ENCODE assay signal across 1 cellular context in the genomic region with DNA sequence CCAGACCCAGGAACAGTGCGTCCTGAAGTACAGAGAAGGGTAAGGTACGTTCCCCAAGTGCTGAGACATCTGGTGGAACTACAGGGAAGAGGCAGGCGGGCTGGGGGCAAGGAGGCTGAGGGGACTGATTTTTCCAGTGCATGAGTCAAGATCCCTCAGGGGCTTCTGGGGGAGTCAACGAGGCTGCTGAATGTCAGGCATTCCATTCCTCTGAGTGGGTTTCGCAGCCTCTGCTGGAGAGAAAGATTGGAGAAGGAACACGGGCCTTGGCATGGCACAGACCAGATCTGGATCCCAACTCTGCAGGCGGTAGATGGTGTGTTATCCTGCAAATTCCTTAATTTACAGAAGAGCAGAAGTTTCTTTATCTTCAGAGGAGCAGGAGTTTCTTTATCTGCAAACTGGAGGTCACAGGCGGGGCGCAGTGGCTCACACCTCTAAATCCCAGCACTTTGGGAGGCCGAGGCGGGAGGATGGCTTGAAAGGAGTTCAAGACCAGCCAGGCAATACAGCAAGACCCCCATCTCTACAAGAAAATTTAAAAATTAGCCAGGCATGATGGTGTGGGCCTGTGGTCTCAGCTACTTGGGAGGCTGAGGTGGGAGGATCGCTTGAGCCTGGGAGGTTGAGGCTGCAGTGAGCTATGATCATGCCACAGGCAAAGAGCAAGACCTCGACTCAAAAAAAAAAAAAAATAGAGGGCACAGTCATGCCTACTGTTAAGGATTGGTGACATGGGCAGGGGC.
TF ChIP-seq lines count a peak whose summit lies in the region.

No MANE protein-coding gene starts in this region.

TF ChIP-seq in GM23338, 12 proteins besides CTCF, POLR2A, EP300 and RAD21 (continued from another document):
- TF ChIP-seq, protein P1, sequence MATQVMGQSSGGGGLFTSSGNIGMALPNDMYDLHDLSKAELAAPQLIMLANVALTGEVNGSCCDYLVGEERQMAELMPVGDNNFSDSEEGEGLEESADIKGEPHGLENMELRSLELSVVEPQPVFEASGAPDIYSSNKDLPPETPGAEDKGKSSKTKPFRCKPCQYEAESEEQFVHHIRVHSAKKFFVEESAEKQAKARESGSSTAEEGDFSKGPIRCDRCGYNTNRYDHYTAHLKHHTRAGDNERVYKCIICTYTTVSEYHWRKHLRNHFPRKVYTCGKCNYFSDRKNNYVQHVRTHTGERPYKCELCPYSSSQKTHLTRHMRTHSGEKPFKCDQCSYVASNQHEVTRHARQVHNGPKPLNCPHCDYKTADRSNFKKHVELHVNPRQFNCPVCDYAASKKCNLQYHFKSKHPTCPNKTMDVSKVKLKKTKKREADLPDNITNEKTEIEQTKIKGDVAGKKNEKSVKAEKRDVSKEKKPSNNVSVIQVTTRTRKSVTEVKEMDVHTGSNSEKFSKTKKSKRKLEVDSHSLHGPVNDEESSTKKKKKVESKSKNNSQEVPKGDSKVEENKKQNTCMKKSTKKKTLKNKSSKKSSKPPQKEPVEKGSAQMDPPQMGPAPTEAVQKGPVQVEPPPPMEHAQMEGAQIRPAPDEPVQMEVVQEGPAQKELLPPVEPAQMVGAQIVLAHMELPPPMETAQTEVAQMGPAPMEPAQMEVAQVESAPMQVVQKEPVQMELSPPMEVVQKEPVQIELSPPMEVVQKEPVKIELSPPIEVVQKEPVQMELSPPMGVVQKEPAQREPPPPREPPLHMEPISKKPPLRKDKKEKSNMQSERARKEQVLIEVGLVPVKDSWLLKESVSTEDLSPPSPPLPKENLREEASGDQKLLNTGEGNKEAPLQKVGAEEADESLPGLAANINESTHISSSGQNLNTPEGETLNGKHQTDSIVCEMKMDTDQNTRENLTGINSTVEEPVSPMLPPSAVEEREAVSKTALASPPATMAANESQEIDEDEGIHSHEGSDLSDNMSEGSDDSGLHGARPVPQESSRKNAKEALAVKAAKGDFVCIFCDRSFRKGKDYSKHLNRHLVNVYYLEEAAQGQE (IDR thresholded peaks at IDR 0.05; ENCODE audit: unreplicated experiment): no peak
- no peak for TF ChIP-seq EZH2phosphoT487 (IDR thresholded peaks at IDR 0.05; ENCODE audit: unreplicated experiment)
- no peak for TF ChIP-seq EZH2 (IDR thresholded peaks at IDR 0.05; ENCODE audit: low read depth, unreplicated experiment)
- TF ChIP-seq ZNF114 (CRISPR knock-in tag; IDR thresholded peaks at IDR 0.05): no peak
- no peak for TF ChIP-seq POLR2AphosphoS5 (IDR thresholded peaks at IDR 0.05; ENCODE audit: low read depth)
- no peak for TF ChIP-seq ZNF331 (CRISPR knock-in tag; IDR thresholded peaks at IDR 0.05; ENCODE audit: low read depth)
- no peak for TF ChIP-seq CREB1 (CRISPR knock-in tag; IDR thresholded peaks at IDR 0.05; ENCODE audit: low read depth)
